Comparison of ENCODE assay signal across 1 cellular context in genomic region chr10:88881922-88882645, GRCh38.
TF ChIP-seq lines count a peak whose summit lies in the region.

No MANE protein-coding gene starts in this region.

TF ChIP-seq in GM12878, 131 proteins besides CTCF, POLR2A, EP300 and RAD21:
- TF ChIP-seq ZNF384 (IDR thresholded peaks at IDR 0.05; ENCODE audit: borderline replicate concordance, low read depth, low read length) = no peak
- TF ChIP-seq ZNF592 (IDR thresholded peaks at IDR 0.05) = no peak
- no peak for TF ChIP-seq BACH1 (IDR thresholded peaks at IDR 0.05; ENCODE audit: borderline replicate concordance)
- TF ChIP-seq RAD51 (IDR thresholded peaks at IDR 0.05) = no peak
- peak; percentile 78; the same call in 1 of the 2 replicates for TF ChIP-seq MLLT1 (IDR thresholded peaks at IDR 0.05)
